ENCODE assay signal across 14 cellular contexts in genomic region chr2:209661286-209661685, GRCh38.
DNase-seq lines count a peak whose midpoint lies in the region; ATAC-seq and TF ChIP-seq lines count a peak whose summit lies in the region.
"Had no signal": no experiment of that assay in that cellular context is flagged by ENCODE, and none has a peak within 500 bp of the region (broad histone marks: within the 10 kb centered on the region; RNA-seq: fewer than 3 reads in every experiment).

No MANE protein-coding gene starts in this region.

- intact Hi-C loops in activated CD8-positive, alpha-beta T cell treated with anti-CD3 and anti-CD28 coated beads for 36 hours (cut with micrococcal nuclease), result no loop called here

- no peak overlapping the region for H3K9ac ChIP-seq in iPS-15b (ENCODE audit: low read depth, low read length)

- no peak for DNase-seq in activated naive CD4-positive, alpha-beta T cell treated with anti-CD3 and anti-CD28 coated beads, Interleukin-2, amount 50 U/mL, for 16 hours
- peak in 50 of 58 donors; percentile 3 to 84 (median 42) for DNase-seq in anterior cingulate cortex (lab: John Stamatoyannopoulos, UW)
- DNase-seq in chondrocyte (ENCODE audit: low spot score), result no peak
- no peak for DNase-seq in RKO (ENCODE audit: low spot score)
- DNase-seq in activated CD8-positive, alpha-beta T cell treated with anti-CD3 and anti-CD28 coated beads for 36 hours, result no peak
- DNase-seq: activated CD4-positive, CD25-positive, alpha-beta regulatory T cell treated with anti-CD3 and anti-CD28 coated beads, Interleukin-2, amount 50 U/mL, for 72 hours; esophagus squamous epithelium; Kasumi-1; natural killer cell; NCI-H526 treated with DMSO at 0.1 percent for 48 hours; upper lobe of left lung had no signal

- no peaks in the 10 kb centered on the region for H3K9me3 ChIP-seq in iPS-15b (ENCODE audit: control insufficient read depth, insufficient read depth, low read length)
- H3K9me3 ChIP-seq: esophagus squamous epithelium, upper lobe of left lung had no signal

- H3K36me3 ChIP-seq in iPS-15b (ENCODE audit: control insufficient read depth, insufficient read depth, low read length), result no peaks in the 10 kb centered on the region
- H3K36me3 ChIP-seq: esophagus squamous epithelium, upper lobe of left lung had no signal

- CTCF ChIA-PET in activated CD8-positive, alpha-beta T cell treated with anti-CD3 and anti-CD28 coated beads for 36 hours (lab: Charles Lee), result no interaction called here

- no peak for ATAC-seq in HG02678 (IDR thresholded peaks at IDR 0.05; ENCODE audit: unreplicated experiment)
- no peak for ATAC-seq in activated CD8-positive, alpha-beta T cell treated with anti-CD3 and anti-CD28 coated beads for 36 hours
- ATAC-seq: natural killer cell had no signal

- peak overlapping the region; percentile 12 for H3K27ac Mint-ChIP-seq in activated naive CD4-positive, alpha-beta T cell treated with anti-CD3 and anti-CD28 coated beads, Interleukin-2, amount 50 U/mL, for 24 hours
- no peak overlapping the region for H3K27ac Mint-ChIP-seq in chondrocyte (ENCODE audit: unreplicated experiment)
- no peak overlapping the region for H3K27ac Mint-ChIP-seq in activated CD8-positive, alpha-beta T cell treated with anti-CD3 and anti-CD28 coated beads for 36 hours
- H3K27ac Mint-ChIP-seq: natural killer cell had no signal

- peaks cover 2% of the 10 kb centered on the region for H3K36me3 Mint-ChIP-seq in activated naive CD4-positive, alpha-beta T cell treated with anti-CD3 and anti-CD28 coated beads, Interleukin-2, amount 50 U/mL, for 24 hours
- no peaks in the 10 kb centered on the region for H3K36me3 Mint-ChIP-seq in chondrocyte (ENCODE audit: low read depth)
- H3K36me3 Mint-ChIP-seq in activated CD8-positive, alpha-beta T cell treated with anti-CD3 and anti-CD28 coated beads for 36 hours (ENCODE audit: low read depth), result no peaks in the 10 kb centered on the region
- H3K36me3 Mint-ChIP-seq: natural killer cell had no signal

- TF ChIP-seq CTCF in chondrocyte (IDR thresholded peaks at IDR 0.05), result no peak
- TF ChIP-seq CTCF in activated CD8-positive, alpha-beta T cell treated with anti-CD3 and anti-CD28 coated beads for 36 hours (IDR thresholded peaks at IDR 0.05), result no peak

- H3K4me1 ChIP-seq in iPS-15b (ENCODE audit: control insufficient read depth, insufficient read depth, low read length), result peaks cover 4% of the 10 kb centered on the region
- H3K4me1 ChIP-seq: esophagus squamous epithelium, upper lobe of left lung had no signal

- no peaks in the 10 kb centered on the region for H3K27me3 ChIP-seq in iPS-15b (ENCODE audit: control insufficient read depth, insufficient read depth, low read length)
- H3K27me3 ChIP-seq: esophagus squamous epithelium, upper lobe of left lung had no signal

- H3K4me3 ChIP-seq in iPS-15b (ENCODE audit: low read depth, low read length), result peak overlapping the region; percentile 21
- H3K4me3 ChIP-seq: esophagus squamous epithelium, upper lobe of left lung had no signal

- H3K27me3 Mint-ChIP-seq in activated naive CD4-positive, alpha-beta T cell treated with anti-CD3 and anti-CD28 coated beads, Interleukin-2, amount 50 U/mL, for 24 hours, result no peaks in the 10 kb centered on the region
- no peaks in the 10 kb centered on the region for H3K27me3 Mint-ChIP-seq in chondrocyte (ENCODE audit: low read depth)
- no peaks in the 10 kb centered on the region for H3K27me3 Mint-ChIP-seq in activated CD8-positive, alpha-beta T cell treated with anti-CD3 and anti-CD28 coated beads for 36 hours

- POLR2A ChIA-PET in activated CD8-positive, alpha-beta T cell treated with anti-CD3 and anti-CD28 coated beads for 36 hours (lab: Charles Lee), result no interaction called here

- no peaks in the 10 kb centered on the region for H3K4me1 Mint-ChIP-seq in activated naive CD4-positive, alpha-beta T cell treated with anti-CD3 and anti-CD28 coated beads, Interleukin-2, amount 50 U/mL, for 24 hours
- peaks cover 9% of the 10 kb centered on the region for H3K4me1 Mint-ChIP-seq in chondrocyte (ENCODE audit: low read depth)
- no peaks in the 10 kb centered on the region for H3K4me1 Mint-ChIP-seq in activated CD8-positive, alpha-beta T cell treated with anti-CD3 and anti-CD28 coated beads for 36 hours (ENCODE audit: low read depth)
- H3K4me1 Mint-ChIP-seq: natural killer cell had no signal

- no peaks in the 10 kb centered on the region for H3K9me3 Mint-ChIP-seq in activated naive CD4-positive, alpha-beta T cell treated with anti-CD3 and anti-CD28 coated beads, Interleukin-2, amount 50 U/mL, for 24 hours
- peaks cover 4% of the 10 kb centered on the region for H3K9me3 Mint-ChIP-seq in chondrocyte (ENCODE audit: low read depth)
- no peaks in the 10 kb centered on the region for H3K9me3 Mint-ChIP-seq in activated CD8-positive, alpha-beta T cell treated with anti-CD3 and anti-CD28 coated beads for 36 hours

- H3K4me3 Mint-ChIP-seq in activated naive CD4-positive, alpha-beta T cell treated with anti-CD3 and anti-CD28 coated beads, Interleukin-2, amount 50 U/mL, for 24 hours, result no peak overlapping the region
- H3K4me3 Mint-ChIP-seq in chondrocyte (ENCODE audit: unreplicated experiment), result no peak overlapping the region
- no peak overlapping the region for H3K4me3 Mint-ChIP-seq in activated CD8-positive, alpha-beta T cell treated with anti-CD3 and anti-CD28 coated beads for 36 hours
- H3K4me3 Mint-ChIP-seq: natural killer cell had no signal

Comparison
In these comparisons a context has a peak if more than half of its experiments do, and no peak if none do; other contexts are left out.
1. DNase-seq: peak in anterior cingulate cortex (50 of 58); none in activated naive CD4-positive, alpha-beta T cell treated with anti-CD3 and anti-CD28 coated beads, Interleukin-2, amount 50 U/mL, for 16 hours (single experiment), chondrocyte (single experiment), RKO (single experiment) and activated CD8-positive, alpha-beta T cell treated with anti-CD3 and anti-CD28 coated beads for 36 hours (single experiment).